11 cellular contexts compared by ENCODE assay signal in genomic region chr1:207821464-207822045, GRCh38.
DNase-seq lines count a peak whose midpoint lies in the region; ATAC-seq, FAIRE-seq and TF ChIP-seq lines count a peak whose summit lies in the region.
"Had no signal": no experiment of that assay in that cellular context is flagged by ENCODE, and none has a peak within 500 bp of the region (broad histone marks: within the 10 kb centered on the region; RNA-seq: fewer than 3 reads in every experiment).

No MANE protein-coding gene starts in this region.

- CTCF ChIA-PET in HepG2 (lab: Yijun Ruan, JAX; ENCODE audit: low intra/inter-chr PET ratio, low total read pairs), result no interaction called here

- no peak for DNase-seq in HepG2 (ENCODE audit: low spot score)
- no peak for DNase-seq in vagina (ENCODE audit: extremely low spot score in 2 of 2)
- DNase-seq in stimulated activated CD4-positive, alpha-beta T cell treated with anti-CD3 and anti-CD28 coated beads, Interleukin-2, amount 100 ng/mL, for 48 hours, result no peak
- no peak for DNase-seq in activated CD4-positive, alpha-beta T cell treated with anti-CD3 and anti-CD28 coated beads for 1 hour
- no peak for DNase-seq in NCI-H1436 treated with DMSO at 0.1 percent for 48 hours (lab: John Stamatoyannopoulos, UW)
- DNase-seq: activated CD8-positive, alpha-beta memory T cell treated with anti-CD3 and anti-CD28 coated beads for 24 hours had no signal

- ATAC-seq in HepG2, result no peak

- peaks cover 36% of the 10 kb centered on the region for H3K79me2 ChIP-seq in HepG2 (ENCODE audit: insufficient read depth, low read length)

- 0 out of 2 replicates have a peak, but pooled peaks cover 4% of the 10 kb centered on the region for H4K20me1 ChIP-seq in HepG2 (ENCODE audit: insufficient read depth, low read length)

- H3K27ac ChIP-seq in liver (ENCODE audit: low read depth in 1 of 2, low read length in 2 of 2) (peak overlapping the region; percentile 29 to 99), HepG2 (ENCODE audit: extremely low read length, insufficient read depth, low read length) (no peak overlapping the region), cingulate gyrus (ENCODE audit: low read depth, low read length) (peak overlapping the region; percentile 100), muscle layer of duodenum (ENCODE audit: low read length) (peak overlapping the region; percentile 99), vagina (peak overlapping the region; percentile 94)

- no peaks in the 10 kb centered on the region for H3K27me3 ChIP-seq in liver (ENCODE audit: control insufficient read depth in 4 of 4, insufficient read depth in 4 of 4, low read length in 3 of 4)
- H3K27me3 ChIP-seq in HepG2 (ENCODE audit: control insufficient read depth in 1 of 2, insufficient read depth in 2 of 2, low read length in 2 of 2), result no peaks in the 10 kb centered on the region; a peak in 2 of 5 replicates
- no peaks in the 10 kb centered on the region for H3K27me3 ChIP-seq in muscle layer of duodenum (ENCODE audit: low read depth, low read length)
- no peaks in the 10 kb centered on the region for H3K27me3 ChIP-seq in vagina

- no peak overlapping the region for H3K4me2 ChIP-seq in HepG2 (ENCODE audit: low read depth, low read length)

- BruUV-seq in HepG2 (replicated peaks; lab: Mats Ljungman, UMichigan), result no TSS peak

- peaks cover 30 to 69% (median 51%) of the 10 kb centered on the region in 4 donors for H3K4me1 ChIP-seq in liver (ENCODE audit: control insufficient read depth in 4 of 4, insufficient read depth in 4 of 4, low read length in 3 of 4)
- peaks cover 39% of the 10 kb centered on the region for H3K4me1 ChIP-seq in HepG2 (ENCODE audit: insufficient read depth, low read length)
- peaks cover 50 to 67% of the 10 kb centered on the region in 2 donors for H3K4me1 ChIP-seq in muscle layer of duodenum (ENCODE audit: control insufficient read depth in 1 of 2, insufficient read depth in 2 of 2, low read length in 2 of 2)
- H3K4me1 ChIP-seq in vagina, result peaks cover 86% of the 10 kb centered on the region

- TF ChIP-seq CTCF in liver (IDR thresholded peaks at IDR 0.05; ENCODE audit: low read depth, low read length, missing input control) (no peak), HepG2 (CRISPR knock-in tag; IDR thresholded peaks at IDR 0.05) (no peak), vagina (IDR thresholded peaks at IDR 0.05) (no peak)

- H2AFZ ChIP-seq in HepG2 (ENCODE audit: low read length), result no peak overlapping the region

- H3K36me3 ChIP-seq in liver (ENCODE audit: control insufficient read depth in 4 of 4, insufficient read depth in 3 of 4, low read depth in 1 of 4, low read length in 3 of 4) (peaks cover 12 to 32% (median 22%) of the 10 kb centered on the region in 4 donors), HepG2 (replicated peaks in 1 of 2; ENCODE audit: control insufficient read depth in 1 of 2, insufficient read depth in 2 of 2, low read length in 2 of 2) (peaks cover 5 to 27% of the 10 kb centered on the region in 2 experiments), muscle layer of duodenum (ENCODE audit: control insufficient read depth in 1 of 2, insufficient read depth in 2 of 2, low read length in 2 of 2) (peaks cover 29 to 37% of the 10 kb centered on the region in 2 donors), vagina (peaks cover 0 to 14% of the 10 kb centered on the region in 2 donors)

- TF ChIP-seq POLR2A in HepG2 (IDR thresholded peaks at IDR 0.05; ENCODE audit: insufficient read depth in 1 of 2, low read depth in 2 of 2, low read length in 2 of 2) (no peak), vagina (IDR thresholded peaks at IDR 0.05) (no peak)

- TF ChIP-seq RAD21 in liver (IDR thresholded peaks at IDR 0.05), result no peak
- TF ChIP-seq RAD21 in HepG2 (CRISPR knock-in tag; IDR thresholded peaks at IDR 0.05), result no peak

- in situ Hi-C loops in HepG2 (cut with HindIII; ENCODE audit: extremely low pct_ligation_motif_present, low pct_unique_long_range_greater_than_20kb), result no loop called here

- FAIRE-seq in HepG2 (lab: Jason Lieb, UNC), result no peak
- FAIRE-seq: bronchial epithelial cell had no signal

- intact Hi-C loops in HepG2 (cut with micrococcal nuclease; ENCODE audit: unreplicated experiment), result no loop called here
- intact Hi-C loops in vagina (cut with DNase I), result no loop called here

- H3K9me3 ChIP-seq in liver (ENCODE audit: control insufficient read depth in 4 of 4, low read length in 3 of 4) (no peaks in the 10 kb centered on the region), HepG2 (ENCODE audit: low read length) (no peaks in the 10 kb centered on the region), muscle layer of duodenum (ENCODE audit: control insufficient read depth in 1 of 2, low read length in 2 of 2) (no peaks in the 10 kb centered on the region), vagina (no peaks in the 10 kb centered on the region)
- H3K9me3 ChIP-seq: mucosa of descending colon had no signal

- H3K9ac ChIP-seq in liver (ENCODE audit: low read depth in 1 of 2, low read length in 2 of 2) (peak overlapping the region in 1 of 2 donors; percentile 67), HepG2 (ENCODE audit: insufficient read depth, low read depth, low read length) (no peak overlapping the region)

- H3K4me3 ChIP-seq in liver (ENCODE audit: low read depth in 1 of 3, low read length in 3 of 3) (peak overlapping the region in 2 of 3 donors; percentile 66 to 74), HepG2 (replicated peaks in 1 of 3; ENCODE audit: insufficient read depth in 1 of 3, low read depth in 2 of 3, low read length in 3 of 3) (no peak overlapping the region), muscle layer of duodenum (ENCODE audit: low read depth in 1 of 2, low read length in 2 of 2) (peak overlapping the region; percentile 91 to 95), vagina (peak overlapping the region; percentile 57 to 81)
- H3K4me3 ChIP-seq: mucosa of descending colon had no signal

- WGBS in liver, result 94% methylated on average over 17 of the region's 17 CpGs
- 98% methylated on average over 11 of the region's 17 CpGs for WGBS in HepG2 (ENCODE audit: low lambda C conversion rate)

- TF ChIP-seq EP300 in HepG2 (IDR thresholded peaks at IDR 0.05; ENCODE audit: low read depth in 2 of 2, low read length in 2 of 2), result no peak
- TF ChIP-seq EP300 in HepG2 (CRISPR knock-in tag; IDR thresholded peaks at IDR 0.05; ENCODE audit: borderline replicate concordance), result no peak

- POLR2A ChIA-PET in HepG2 (lab: Yijun Ruan, JAX), result no interaction called here

TF ChIP-seq in liver, 16 proteins besides CTCF, POLR2A, EP300 and RAD21 (continues in another document):
- TF ChIP-seq NR2F2 (IDR thresholded peaks at IDR 0.05), result no peak
- no peak for TF ChIP-seq REST (IDR thresholded peaks at IDR 0.05)
- no peak for TF ChIP-seq HNF4G (IDR thresholded peaks at IDR 0.05)
- no peak for TF ChIP-seq RXRA (IDR thresholded peaks at IDR 0.05)
- no peak for TF ChIP-seq FOXA2 (IDR thresholded peaks at IDR 0.05)

TF ChIP-seq in HepG2, 621 proteins besides CTCF, POLR2A, EP300 and RAD21:
- TF ChIP-seq ZFX (CRISPR knock-in tag; IDR thresholded peaks at IDR 0.05; ENCODE audit: low read depth), result no peak
- TF ChIP-seq THRA (CRISPR knock-in tag; IDR thresholded peaks at IDR 0.05; ENCODE audit: borderline replicate concordance), result no peak
- no peak for TF ChIP-seq NFIC (IDR thresholded peaks at IDR 0.05; ENCODE audit: low read length)
- no peak for TF ChIP-seq ZSCAN9 (CRISPR knock-in tag; IDR thresholded peaks at IDR 0.05; ENCODE audit: borderline replicate concordance)
- no peak for TF ChIP-seq ZNF446 (CRISPR knock-in tag; IDR thresholded peaks at IDR 0.05)
- no peak for TF ChIP-seq CREB3 (CRISPR knock-in tag; IDR thresholded peaks at IDR 0.05)
- no peak for TF ChIP-seq ZNF567 (CRISPR knock-in tag; IDR thresholded peaks at IDR 0.05; ENCODE audit: borderline replicate concordance)
- TF ChIP-seq ZBTB44 (CRISPR knock-in tag; IDR thresholded peaks at IDR 0.05), result no peak
- no peak for TF ChIP-seq NCOA5 (CRISPR knock-in tag; IDR thresholded peaks at IDR 0.05)

Comparison
In these comparisons a context has a peak if more than half of its experiments do, and no peak if none do; other contexts are left out.
1. H3K4me3 ChIP-seq: peak in liver (2 of 3), muscle layer of duodenum (2 of 2) and vagina (2 of 2); none in HepG2 (0 of 3).